In the genomic region with DNA sequence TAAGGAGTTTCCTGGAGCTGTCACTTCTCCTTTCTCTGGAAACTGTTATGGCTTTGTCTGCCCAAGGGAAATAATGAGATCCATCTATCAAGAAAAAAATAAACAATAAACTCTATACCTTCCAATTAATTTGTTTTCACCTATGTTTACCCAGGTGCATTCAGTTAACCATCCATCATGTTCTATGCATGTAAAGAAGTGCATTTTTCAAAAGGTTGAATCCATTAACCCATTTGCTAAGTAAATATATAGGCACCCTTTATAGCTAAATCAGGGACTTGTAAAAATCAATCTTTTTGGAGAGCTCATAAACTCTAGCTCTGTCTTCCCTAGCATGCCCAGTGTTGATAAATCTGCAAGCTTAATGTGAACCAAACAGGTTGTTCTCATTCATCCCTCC, we compare ENCODE assay signal across 22 cellular contexts.
DNase-seq lines count a peak whose midpoint lies in the region; ATAC-seq lines count a peak whose summit lies in the region.
"Had no signal": no experiment of that assay in that cellular context is flagged by ENCODE, and none has a peak within 500 bp of the region (broad histone marks: within the 10 kb centered on the region; RNA-seq: fewer than 3 reads in every experiment).

No MANE protein-coding gene starts in this region.

- intact Hi-C loops in Right ventricle myocardium superior (cut with DNase I): no loop called here
- intact Hi-C loops in naive thymus-derived CD4-positive, alpha-beta T cell (cut with micrococcal nuclease): no loop called here

- H3K27ac ChIP-seq in naive thymus-derived CD4-positive, alpha-beta T cell (ENCODE audit: low read depth, low read length): no peak overlapping the region
- H3K27ac ChIP-seq: breast epithelium had no signal

- no peaks in the 10 kb centered on the region for H3K36me3 ChIP-seq in naive thymus-derived CD4-positive, alpha-beta T cell (ENCODE audit: control insufficient read depth in 2 of 3, insufficient read depth in 3 of 3, low read length in 3 of 3)
- H3K36me3 ChIP-seq: breast epithelium had no signal

- no peaks in the 10 kb centered on the region for H3K9me3 ChIP-seq in naive thymus-derived CD4-positive, alpha-beta T cell (ENCODE audit: control insufficient read depth in 2 of 3, low read length in 3 of 3)
- H3K9me3 ChIP-seq: breast epithelium had no signal

- no peaks in the 10 kb centered on the region for H3K4me1 ChIP-seq in naive thymus-derived CD4-positive, alpha-beta T cell (ENCODE audit: control insufficient read depth in 2 of 2, insufficient read depth in 2 of 2, low read length in 2 of 2)
- H3K4me1 ChIP-seq: breast epithelium had no signal

- POLR2A ChIA-PET in naive thymus-derived CD4-positive, alpha-beta T cell (lab: Charles Lee): no interaction called here

- no peak overlapping the region for H3K27ac Mint-ChIP-seq in naive thymus-derived CD4-positive, alpha-beta T cell
- H3K27ac Mint-ChIP-seq: activated CD4-positive, alpha-beta T cell treated with anti-CD3 and anti-CD28 coated beads, Interleukin-2, amount 10 ng/mL, durations not matched to agents 7 days and 5 days; activated CD8-positive, alpha-beta memory T cell treated with anti-CD3 and anti-CD28 coated beads, Interleukin-2, amount 10 ng/mL, durations not matched to agents 7 days and 5 days; activated T-cell treated with anti-CD3 and anti-CD28 coated beads, Interleukin-2, amount 50 U/mL, for 72 hours; CD8-positive, alpha-beta T cell had no signal

- no peak overlapping the region for H3K4me3 Mint-ChIP-seq in naive thymus-derived CD4-positive, alpha-beta T cell
- H3K4me3 Mint-ChIP-seq: activated CD4-positive, alpha-beta T cell treated with anti-CD3 and anti-CD28 coated beads, Interleukin-2, amount 10 ng/mL, durations not matched to agents 7 days and 5 days; activated CD8-positive, alpha-beta memory T cell treated with anti-CD3 and anti-CD28 coated beads, Interleukin-2, amount 10 ng/mL, durations not matched to agents 7 days and 5 days; activated T-cell treated with anti-CD3 and anti-CD28 coated beads, Interleukin-2, amount 50 U/mL, for 72 hours; CD8-positive, alpha-beta T cell had no signal

- ATAC-seq in Right ventricle myocardium superior (ENCODE audit: poor library complexity): no peak
- no peak for ATAC-seq in naive thymus-derived CD4-positive, alpha-beta T cell
- ATAC-seq: activated CD8-positive, alpha-beta memory T cell treated with anti-CD3 and anti-CD28 coated beads, Interleukin-2, amount 10 ng/mL, durations not matched to agents 7 days and 5 days; activated T-cell treated with anti-CD3 and anti-CD28 coated beads, Interleukin-2, amount 50 U/mL, for 72 hours; CD8-positive, alpha-beta T cell; left colon had no signal

- H3K4me3 ChIP-seq in naive thymus-derived CD4-positive, alpha-beta T cell (ENCODE audit: low read length): no peak overlapping the region
- H3K4me3 ChIP-seq: breast epithelium had no signal

- H3K27me3 ChIP-seq in naive thymus-derived CD4-positive, alpha-beta T cell (ENCODE audit: control insufficient read depth in 2 of 2, insufficient read depth in 2 of 2, low read length in 2 of 2): no peaks in the 10 kb centered on the region
- H3K27me3 ChIP-seq: breast epithelium had no signal

- peaks cover 0 to 16% (median 0%) of the 10 kb centered on the region in 11 donors for H3K9me3 Mint-ChIP-seq in naive thymus-derived CD4-positive, alpha-beta T cell
- H3K9me3 Mint-ChIP-seq: activated CD4-positive, alpha-beta T cell treated with anti-CD3 and anti-CD28 coated beads, Interleukin-2, amount 10 ng/mL, durations not matched to agents 7 days and 5 days; CD8-positive, alpha-beta T cell had no signal

- no peaks in the 10 kb centered on the region for H3K4me1 Mint-ChIP-seq in naive thymus-derived CD4-positive, alpha-beta T cell
- H3K4me1 Mint-ChIP-seq: activated CD4-positive, alpha-beta T cell treated with anti-CD3 and anti-CD28 coated beads, Interleukin-2, amount 10 ng/mL, durations not matched to agents 7 days and 5 days; activated CD8-positive, alpha-beta memory T cell treated with anti-CD3 and anti-CD28 coated beads, Interleukin-2, amount 10 ng/mL, durations not matched to agents 7 days and 5 days had no signal

- no peaks in the 10 kb centered on the region for H3K36me3 Mint-ChIP-seq in naive thymus-derived CD4-positive, alpha-beta T cell
- H3K36me3 Mint-ChIP-seq: activated CD8-positive, alpha-beta memory T cell treated with anti-CD3 and anti-CD28 coated beads, Interleukin-2, amount 10 ng/mL, durations not matched to agents 7 days and 5 days; CD8-positive, alpha-beta T cell had no signal

- DNase-seq in COLO668 (lab: John Stamatoyannopoulos, UW; ENCODE audit: unreplicated experiment): peak; percentile 10
- DNase-seq in NCI-H1105 (lab: John Stamatoyannopoulos, UW): peak; percentile 92
- DNase-seq in NCI-H2029 treated with DMSO at 0.1 percent for 48 hours (lab: John Stamatoyannopoulos, UW): peak; percentile 98
- DNase-seq in NCI-H774 (lab: John Stamatoyannopoulos, UW): peak; percentile 98
- no peak for DNase-seq in Right ventricle myocardium superior
- no peak for DNase-seq in naive thymus-derived CD4-positive, alpha-beta T cell
- no peak for DNase-seq in activated naive CD4-positive, alpha-beta T cell treated with anti-CD3 and anti-CD28 coated beads, Interleukin-2, amount 50 U/mL, for 16 hours
- DNase-seq in cerebellum (ENCODE audit: low spot score): no peak
- DNase-seq: activated CD4-positive, alpha-beta T cell treated with anti-CD3 and anti-CD28 coated beads, Interleukin-2, amount 10 ng/mL, durations not matched to agents 7 days and 5 days; activated CD8-positive, alpha-beta memory T cell treated with anti-CD3 and anti-CD28 coated beads, Interleukin-2, amount 10 ng/mL, durations not matched to agents 7 days and 5 days; activated naive CD4-positive, alpha-beta T cell treated with Interleukin-2 at 50 U/mL for 16 hours; activated T-cell treated with anti-CD3 and anti-CD28 coated beads, Interleukin-2, amount 50 U/mL, for 72 hours; AML-193; CD8-positive, alpha-beta T cell; DND-41; effector CD8-positive, alpha-beta T cell; erythroblast; foreskin fibroblast; left colon; NCI-H1694; NCI-H526 had no signal

- no peaks in the 10 kb centered on the region for H3K27me3 Mint-ChIP-seq in naive thymus-derived CD4-positive, alpha-beta T cell
- H3K27me3 Mint-ChIP-seq: activated CD4-positive, alpha-beta T cell treated with anti-CD3 and anti-CD28 coated beads, Interleukin-2, amount 10 ng/mL, durations not matched to agents 7 days and 5 days; activated CD8-positive, alpha-beta memory T cell treated with anti-CD3 and anti-CD28 coated beads, Interleukin-2, amount 10 ng/mL, durations not matched to agents 7 days and 5 days had no signal

- CTCF ChIA-PET in naive thymus-derived CD4-positive, alpha-beta T cell (lab: Charles Lee): interaction anchor here (0.7 kb wide), 1 partner anchor 15 kb away, joined by 3 read pairs; no protein-coding TSS in a partner anchor

Comparison
In these comparisons a context has a peak if more than half of its experiments do, and no peak if none do; other contexts are left out.
1. DNase-seq: peak in COLO668 (single experiment), NCI-H1105 (single experiment), NCI-H2029 treated with DMSO at 0.1 percent for 48 hours (single experiment) and NCI-H774 (single experiment); none in Right ventricle myocardium superior (single experiment), naive thymus-derived CD4-positive, alpha-beta T cell (0 of 9), activated naive CD4-positive, alpha-beta T cell treated with anti-CD3 and anti-CD28 coated beads, Interleukin-2, amount 50 U/mL, for 16 hours (single experiment) and cerebellum (single experiment).